ENCODE assay signal across 10 cellular contexts in genomic region chr4:1285151-1285789, GRCh38.
"Had no signal": no experiment of that assay in that cellular context is flagged by ENCODE, and none has a peak within 500 bp of the region (broad histone marks: within the 10 kb centered on the region; RNA-seq: fewer than 3 reads in every experiment).

No MANE protein-coding gene starts in this region.

- H3K36me3 ChIP-seq: neutrophil, tibial artery, upper lobe of right lung, vagina had no signal

- H3K4me3 ChIP-seq: coronary artery, smooth muscle cell, tibial artery, upper lobe of right lung, vagina had no signal

- H3K9me3 ChIP-seq: neutrophil, tibial artery, upper lobe of right lung, vagina had no signal

- DNase-seq: effector CD4-positive, alpha-beta T cell; nephron progenitor cell; tibial artery; upper lobe of right lung had no signal

- H3K27me3 ChIP-seq: neutrophil, tibial artery, upper lobe of right lung, vagina had no signal

- ATAC-seq: naive thymus-derived CD4-positive, alpha-beta T cell; stimulated activated naive CD8-positive, alpha-beta T cell treated with anti-CD3 and anti-CD28 coated beads, Interleukin-15, Interleukin-2, amounts not matched to agents 100 U/mL and 50 U/mL, for 24 hours; upper lobe of right lung had no signal

- H3K27ac ChIP-seq: coronary artery, neutrophil, tibial artery, upper lobe of right lung, vagina had no signal
